In genomic region chr1:84078108-84078823, GRCh38 we compare ENCODE assay signal across 8 cellular contexts.
A peak's percentile ranks its signal among the peaks of the same experiment; 100 is the strongest.
DNase-seq lines count a peak whose midpoint lies in the region; ATAC-seq and TF ChIP-seq lines count a peak whose summit lies in the region.

No MANE protein-coding gene starts in this region.

- H3K4me3 ChIP-seq in duodenal mucosa (ENCODE audit: low read depth in 1 of 2, low read length in 2 of 2) (peak overlapping the region; percentile 66 to 83), lung (peak overlapping the region; percentile 87), thoracic aorta (peak overlapping the region; percentile 84)

- H3K27me3 ChIP-seq in duodenal mucosa (ENCODE audit: control insufficient read depth in 1 of 2, insufficient read depth in 2 of 2, low read length in 2 of 2) (peaks cover 2 to 14% of the 10 kb centered on the region in 2 donors), lung (ENCODE audit: control insufficient read depth, insufficient read depth) (no peaks in the 10 kb centered on the region), thoracic aorta (replicated peaks; ENCODE audit: insufficient read depth) (no peaks in the 10 kb centered on the region)

- no peak for TF ChIP-seq CTCF in lung (IDR thresholded peaks at IDR 0.05; ENCODE audit: control extremely low read depth, extremely low read depth)
- no peak for TF ChIP-seq CTCF in thoracic aorta (IDR thresholded peaks at IDR 0.05)

- H3K36me3 ChIP-seq in duodenal mucosa (ENCODE audit: control insufficient read depth in 1 of 2, insufficient read depth in 2 of 2, low read length in 2 of 2): no peaks in the 10 kb centered on the region
- H3K36me3 ChIP-seq in lung (ENCODE audit: control insufficient read depth in 2 of 2, insufficient read depth in 2 of 2, low read length in 2 of 2): no peaks in the 10 kb centered on the region
- H3K36me3 ChIP-seq in thoracic aorta: no peaks in the 10 kb centered on the region

- ATAC-seq in GM19043 (IDR thresholded peaks at IDR 0.05; ENCODE audit: low read depth, unreplicated experiment) (peak; percentile 33), HG03139 (IDR thresholded peaks at IDR 0.05; ENCODE audit: unreplicated experiment) (peak; percentile 29), lung (ENCODE audit: insufficient read depth, low FRiP score) (peak; percentile 42), thoracic aorta (ENCODE audit: insufficient number of reproducible peaks, low FRiP score, low read depth) (peak; percentile 6)

- H3K9ac ChIP-seq in duodenal mucosa (ENCODE audit: low read depth in 1 of 2, low read length in 2 of 2): peak overlapping the region; percentile 49 to 67

- WGBS in lung, 2 donors: 0% methylated on average over 54 to 60 of the region's 60 CpGs

- DNase-seq in DMS 273 treated with DMSO at 0.1 percent for 48 hours (lab: John Stamatoyannopoulos, UW): peak; percentile 18
- DNase-seq in RPMI8226: peak; percentile 15
- no peak for DNase-seq in lung (ENCODE audit: low spot score)
- no peak for DNase-seq in thoracic aorta (ENCODE audit: low spot score)
- no peak for DNase-seq in NCI-H2196 treated with DMSO at 0.1 percent for 48 hours (lab: John Stamatoyannopoulos, UW; ENCODE audit: unreplicated experiment)

- H3K4me1 ChIP-seq in duodenal mucosa (ENCODE audit: control insufficient read depth in 1 of 2, insufficient read depth in 2 of 2, low read length in 2 of 2): peaks cover 5 to 12% of the 10 kb centered on the region in 2 donors
- no peaks in the 10 kb centered on the region for H3K4me1 ChIP-seq in lung (ENCODE audit: control insufficient read depth in 2 of 2, insufficient read depth in 2 of 2, low read length in 2 of 2)
- peaks cover 0 to 46% of the 10 kb centered on the region in 2 donors for H3K4me1 ChIP-seq in thoracic aorta (ENCODE audit: control insufficient read depth in 1 of 2, low read depth in 2 of 2)

- H3K27ac ChIP-seq in duodenal mucosa (ENCODE audit: low read depth, low read length): peak overlapping the region; percentile 74
- peak overlapping the region; percentile 83 to 85 for H3K27ac ChIP-seq in lung (ENCODE audit: low read depth in 1 of 2, low read length in 1 of 2)
- peak overlapping the region; percentile 87 to 90 for H3K27ac ChIP-seq in thoracic aorta

- H3K9me3 ChIP-seq in duodenal mucosa (ENCODE audit: control insufficient read depth in 1 of 2, low read length in 2 of 2): no peaks in the 10 kb centered on the region
- H3K9me3 ChIP-seq in lung (ENCODE audit: control insufficient read depth in 2 of 2, insufficient read depth in 1 of 2, low read length in 1 of 2): no peaks in the 10 kb centered on the region
- H3K9me3 ChIP-seq in thoracic aorta: no peaks in the 10 kb centered on the region

Comparison
In these comparisons a context has a peak if more than half of its experiments do, and no peak if none do; other contexts are left out.
1. DNase-seq: peak in DMS 273 treated with DMSO at 0.1 percent for 48 hours (single experiment) and RPMI8226 (single experiment); none in lung (single experiment), thoracic aorta (single experiment) and NCI-H2196 treated with DMSO at 0.1 percent for 48 hours (single experiment).
2. Peak in every context shown above with its lines, with median percentiles within 50 percentile points of each other: ATAC-seq, H3K27ac ChIP-seq and H3K4me3 ChIP-seq.